In genomic region chr1:184423649-184424048, GRCh38 we compare ENCODE assay signal across 1 cellular context.
TF ChIP-seq lines count a peak whose summit lies in the region.

No MANE protein-coding gene starts in this region.

TF ChIP-seq in K562, 482 proteins besides CTCF, POLR2A, EP300 and RAD21:
- TF ChIP-seq ZBTB17 (CRISPR knock-in tag; IDR thresholded peaks at IDR 0.05): no peak
- no peak for TF ChIP-seq TAL1 (IDR thresholded peaks at IDR 0.05)
- TF ChIP-seq ZNF175 (CRISPR knock-in tag; IDR thresholded peaks at IDR 0.05; ENCODE audit: low read depth): no peak
- TF ChIP-seq THRB (CRISPR knock-in tag; conservative IDR thresholded peaks at IDR 0.05): 0 out of 2 replicates have a peak, but pooled peaks have one; percentile 31
- TF ChIP-seq ATF7 (IDR thresholded peaks at IDR 0.05): no peak
- no peak for TF ChIP-seq ZNF239 (CRISPR knock-in tag; IDR thresholded peaks at IDR 0.05)
